21 cellular contexts compared by ENCODE assay signal in the genomic region with DNA sequence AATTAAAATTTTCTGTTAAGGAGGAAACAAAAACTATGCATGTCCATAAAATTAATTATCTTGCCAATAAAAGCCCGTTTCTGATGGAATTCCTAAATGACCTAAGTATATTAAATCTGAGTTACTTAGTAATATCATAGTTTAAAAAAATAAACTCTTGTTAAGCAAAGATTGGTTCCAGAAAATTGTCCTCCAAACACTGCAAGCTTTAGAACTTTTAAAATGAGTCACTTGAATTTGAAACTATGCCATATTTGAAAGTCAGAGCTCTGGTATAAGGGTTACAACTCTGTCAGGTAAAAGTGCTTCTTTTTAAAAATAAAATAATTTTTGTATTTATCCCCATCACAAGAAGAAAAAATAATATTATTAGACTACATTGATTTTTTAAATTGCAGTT.
"Had no signal": no experiment of that assay in that cellular context is flagged by ENCODE, and none has a peak within 500 bp of the region (broad histone marks: within the 10 kb centered on the region; RNA-seq: fewer than 3 reads in every experiment).

No MANE protein-coding gene starts in this region.

- H3K36me3 Mint-ChIP-seq: memory B cell; naive thymus-derived CD8-positive, alpha-beta T cell; stimulated activated naive B cell treated with anti-CD40 and anti-IgM and Interleukin-4, amounts not matched to agents 10 μg/mL and 1 μg/mL and 100 μg/mL, for 72 hours had no signal

- H3K4me3 Mint-ChIP-seq: memory B cell; naive thymus-derived CD8-positive, alpha-beta T cell; stimulated activated naive B cell treated with anti-CD40 and anti-IgM and Interleukin-4, amounts not matched to agents 10 μg/mL and 1 μg/mL and 100 μg/mL, for 72 hours had no signal

- H3K27ac Mint-ChIP-seq: memory B cell; naive thymus-derived CD8-positive, alpha-beta T cell; stimulated activated naive B cell treated with anti-CD40 and anti-IgM and Interleukin-4, amounts not matched to agents 10 μg/mL and 1 μg/mL and 100 μg/mL, for 72 hours had no signal

- H3K4me1 Mint-ChIP-seq: memory B cell; stimulated activated naive B cell treated with anti-CD40 and anti-IgM and Interleukin-4, amounts not matched to agents 10 μg/mL and 1 μg/mL and 100 μg/mL, for 72 hours had no signal

- H3K27ac ChIP-seq: coronary artery, parathyroid adenoma, skin epidermis, tibial nerve, vagina had no signal

- H3K27me3 ChIP-seq: ascending aorta, tibial nerve, vagina had no signal

- ATAC-seq: left ventricle myocardium superior; naive thymus-derived CD8-positive, alpha-beta T cell; stimulated activated naive B cell treated with anti-CD40 and anti-IgM and Interleukin-4, amounts not matched to agents 10 μg/mL and 1 μg/mL and 100 μg/mL, for 72 hours had no signal

- DNase-seq: activated CD4-positive, CD25-positive, alpha-beta regulatory T cell treated with anti-CD3 and anti-CD28 coated beads, Interleukin-2, amount 50 U/mL, for 72 hours; activated naive CD4-positive, alpha-beta T cell; activated T-cell treated with anti-CD3 and anti-CD28 coated beads for 4 hours; central memory CD4-positive, alpha-beta T cell; effector CD4-positive, alpha-beta T cell; hippocampal formation; kidney glomerular epithelial cell; left ventricle myocardium superior; naive thymus-derived CD8-positive, alpha-beta T cell; retina; stimulated activated CD4-positive, alpha-beta T cell treated with anti-CD3 and anti-CD28 coated beads, Interleukin-15, amount 100 ng/mL, for 24 hours; stimulated activated CD4-positive, alpha-beta T cell treated with anti-CD3 and anti-CD28 coated beads, Interleukin-4, amount 100 ng/mL, for 1 hour; stimulated activated naive B cell treated with anti-CD40 and anti-IgM and Interleukin-4, amounts not matched to agents 10 μg/mL and 1 μg/mL and 100 μg/mL, for 72 hours; T-helper 9 cell had no signal

- H3K4me3 ChIP-seq: ascending aorta, coronary artery, skin epidermis, tibial nerve, vagina had no signal

- H3K4me1 ChIP-seq: parathyroid adenoma, tibial nerve, vagina had no signal

- H3K9me3 ChIP-seq: ascending aorta, tibial nerve, vagina had no signal

- H3K36me3 ChIP-seq: ascending aorta, tibial nerve, vagina had no signal
